ENCODE assay signal across 31 cellular contexts in genomic region chr5:67291671-67292070, GRCh38.
DNase-seq lines count a peak whose midpoint lies in the region; ATAC-seq and TF ChIP-seq lines count a peak whose summit lies in the region.
"Had no signal": no experiment of that assay in that cellular context is flagged by ENCODE, and none has a peak within 500 bp of the region (broad histone marks: within the 10 kb centered on the region; RNA-seq: fewer than 3 reads in every experiment).

No MANE protein-coding gene starts in this region.

- no peaks in the 10 kb centered on the region for H3K27me3 Mint-ChIP-seq in MCF 10A (ENCODE audit: insufficient read depth, unreplicated experiment)
- H3K27me3 Mint-ChIP-seq: stimulated activated naive CD8-positive, alpha-beta T cell treated with anti-CD3 and anti-CD28 coated beads, Interleukin-15, amount 100 ng/mL, for 72 hours; type B pancreatic cell had no signal

- no peak overlapping the region for H3K27ac ChIP-seq in breast epithelium
- peak overlapping the region; percentile 74 to 85 for H3K27ac ChIP-seq in uterus
- H3K27ac ChIP-seq: 22Rv1, KMS-11, spleen had no signal

- CTCF ChIA-PET in MCF 10A (lab: Yijun Ruan, JAX) = no interaction called here

- intact Hi-C loops in MCF 10A (cut with micrococcal nuclease) (no loop called here), breast epithelium (cut with DNase I; ENCODE audit: low total_unique reads) (no loop called here), posterior cingulate gyrus (cut with DNase I) (no loop called here), uterus (cut with DNase I; ENCODE audit: low total_unique reads) (no loop called here)

- H3K4me3 ChIP-seq in breast epithelium (no peak overlapping the region), uterus (no peak overlapping the region)
- H3K4me3 ChIP-seq: left lung, spleen had no signal

- peaks cover 40% of the 10 kb centered on the region for H3K4me1 Mint-ChIP-seq in MCF 10A (ENCODE audit: insufficient read depth, unreplicated experiment)
- H3K4me1 Mint-ChIP-seq: activated naive CD8-positive, alpha-beta T cell treated with anti-CD3 and anti-CD28 coated beads, Interleukin-2, amount 10 ng/mL, durations not matched to agents 7 days and 5 days; stimulated activated naive CD8-positive, alpha-beta T cell treated with anti-CD3 and anti-CD28 coated beads, Interleukin-15, amount 100 ng/mL, for 72 hours had no signal

- peaks cover 6% of the 10 kb centered on the region for H3K9me3 Mint-ChIP-seq in MCF 10A (ENCODE audit: unreplicated experiment)
- H3K9me3 Mint-ChIP-seq: activated T-cell treated with anti-CD3 and anti-CD28 coated beads, Interleukin-2, amount 50 U/mL, for 24 hours; H9; naive B cell; stimulated activated naive CD8-positive, alpha-beta T cell treated with anti-CD3 and anti-CD28 coated beads, Interleukin-15, amount 100 ng/mL, for 72 hours; T-helper 1 cell treated with Interleukin-12 subunit alpha and Interleukin-12 subunit beta and Interleukin-4 antibody, amounts not matched to agents 30 μg/mL and 1 μg/mL, for 36 hours had no signal

- no TSS peak for BruUV-seq in MCF 10A (replicated peaks; lab: Mats Ljungman, UMichigan)

- ATAC-seq in GM19324 (IDR thresholded peaks at IDR 0.05; ENCODE audit: low FRiP score, unreplicated experiment) = no peak
- ATAC-seq: left lung; SK-N-SH treated with all-trans-retinoic acid at 6 μM for 48 hours; stimulated activated naive CD8-positive, alpha-beta T cell treated with anti-CD3 and anti-CD28 coated beads, Interleukin-15, amount 100 ng/mL, for 72 hours had no signal

- no peaks in the 10 kb centered on the region for H3K36me3 ChIP-seq in breast epithelium
- no peaks in the 10 kb centered on the region for H3K36me3 ChIP-seq in uterus
- H3K36me3 ChIP-seq: left lung, spleen had no signal

- peaks cover under 1% of the 10 kb centered on the region for H3K36me3 Mint-ChIP-seq in MCF 10A (ENCODE audit: insufficient read depth, unreplicated experiment)
- H3K36me3 Mint-ChIP-seq: activated naive CD8-positive, alpha-beta T cell treated with anti-CD3 and anti-CD28 coated beads, Interleukin-2, amount 10 ng/mL, durations not matched to agents 7 days and 5 days; CD14-positive monocyte; naive B cell; type B pancreatic cell had no signal

- H3K9me3 ChIP-seq in breast epithelium (no peaks in the 10 kb centered on the region), uterus (no peaks in the 10 kb centered on the region)
- H3K9me3 ChIP-seq: Caco-2, left lung, spleen had no signal

- H3K4me1 ChIP-seq in breast epithelium (no peaks in the 10 kb centered on the region), uterus (peaks cover 12 to 18% of the 10 kb centered on the region in 2 donors)

- POLR2A ChIA-PET in MCF 10A (lab: Yijun Ruan, JAX) = interaction anchor here (0.5 to 1.7 kb wide), 5 partner anchors 23 to 1201 kb away, joined by 3 to 4 read pairs (median 3); no protein-coding TSS in a partner anchor

- DNase-seq in MCF 10A (ENCODE audit: unreplicated experiment) (no peak), breast epithelium (ENCODE audit: low spot score in 2 of 2) (no peak), hypothalamus (lab: John Stamatoyannopoulos, UW) (peak in 30 of 51 donors; percentile 2 to 83 (median 43)), posterior cingulate gyrus (peak; percentile 41 to 95 (median 67)), uterus (no peak), NCI-H2171 (lab: John Stamatoyannopoulos, UW) (no peak)
- no peak for DNase-seq in activated naive CD4-positive, alpha-beta T cell treated with Interleukin-2 at 50 U/mL for 16 hours
- DNase-seq: activated CD4-positive, CD25-positive, alpha-beta regulatory T cell; activated effector memory CD4-positive, alpha-beta T cell treated with anti-CD3 and anti-CD28 coated beads, Interleukin-2, amount 50 U/mL, for 16 hours; activated naive CD8-positive, alpha-beta T cell treated with anti-CD3 and anti-CD28 coated beads, Interleukin-2, amount 10 ng/mL, durations not matched to agents 7 days and 5 days; activated T-cell treated with anti-CD3 and anti-CD28 coated beads, Interleukin-2, amount 50 U/mL, for 24 hours; Caco-2; DMS79; H9; left lung; MM.1S; naive B cell; NCI-H1930; NCI-H524; NK-92 treated with Interleukin-12 subunit alpha and Interleukin-12 subunit beta, amount 100 ng/mL, for 24 hours; Right ventricle myocardium superior; spleen; stimulated activated CD8-positive, alpha-beta memory T cell treated with anti-CD3 and anti-CD28 coated beads, Interleukin-4, amount 100 ng/mL, for 48 hours; stimulated activated naive CD8-positive, alpha-beta T cell treated with anti-CD3 and anti-CD28 coated beads, Interleukin-15, amount 100 ng/mL, for 72 hours had no signal

- no peak for TF ChIP-seq CTCF in MCF 10A (IDR thresholded peaks at IDR 0.05; ENCODE audit: unreplicated experiment)
- no peak for TF ChIP-seq CTCF in breast epithelium (IDR thresholded peaks at IDR 0.05)
- no peak for TF ChIP-seq CTCF in uterus (IDR thresholded peaks at IDR 0.05)

- H3K4me3 Mint-ChIP-seq in MCF 10A (ENCODE audit: unreplicated experiment) = no peak overlapping the region
- H3K4me3 Mint-ChIP-seq: activated naive CD8-positive, alpha-beta T cell treated with anti-CD3 and anti-CD28 coated beads, Interleukin-2, amount 10 ng/mL, durations not matched to agents 7 days and 5 days; activated T-cell treated with anti-CD3 and anti-CD28 coated beads, Interleukin-2, amount 50 U/mL, for 24 hours; CD14-positive monocyte; H9; naive B cell; stimulated activated naive CD8-positive, alpha-beta T cell treated with anti-CD3 and anti-CD28 coated beads, Interleukin-15, amount 100 ng/mL, for 72 hours; T-helper 1 cell treated with Interleukin-12 subunit alpha and Interleukin-12 subunit beta and Interleukin-4 antibody, amounts not matched to agents 30 μg/mL and 1 μg/mL, for 36 hours had no signal

- H3K27me3 ChIP-seq in breast epithelium (no peaks in the 10 kb centered on the region), uterus (no peaks in the 10 kb centered on the region)
- H3K27me3 ChIP-seq: left lung, spleen had no signal

- no peak for TF ChIP-seq POLR2A in breast epithelium (IDR thresholded peaks at IDR 0.05)
- no peak for TF ChIP-seq POLR2A in uterus (IDR thresholded peaks at IDR 0.05)

- peak overlapping the region; percentile 40 for H3K27ac Mint-ChIP-seq in MCF 10A (ENCODE audit: low read depth, unreplicated experiment)
- H3K27ac Mint-ChIP-seq: activated naive CD8-positive, alpha-beta T cell treated with anti-CD3 and anti-CD28 coated beads, Interleukin-2, amount 10 ng/mL, durations not matched to agents 7 days and 5 days; activated T-cell treated with anti-CD3 and anti-CD28 coated beads, Interleukin-2, amount 50 U/mL, for 24 hours; T-helper 1 cell treated with Interleukin-12 subunit alpha and Interleukin-12 subunit beta and Interleukin-4 antibody, amounts not matched to agents 30 μg/mL and 1 μg/mL, for 36 hours; type B pancreatic cell had no signal

Comparison
In these comparisons a context has a peak if more than half of its experiments do, and no peak if none do; other contexts are left out.
1. DNase-seq: peak in hypothalamus (30 of 51) and posterior cingulate gyrus (10 of 10); none in MCF 10A (single experiment), breast epithelium (0 of 2), uterus (0 of 2), NCI-H2171 (single experiment) and activated naive CD4-positive, alpha-beta T cell treated with Interleukin-2 at 50 U/mL for 16 hours (single experiment).
2. H3K27ac ChIP-seq: peak in uterus (2 of 2); none in breast epithelium (0 of 2).